4 cellular contexts compared by ENCODE assay signal in the genomic region with DNA sequence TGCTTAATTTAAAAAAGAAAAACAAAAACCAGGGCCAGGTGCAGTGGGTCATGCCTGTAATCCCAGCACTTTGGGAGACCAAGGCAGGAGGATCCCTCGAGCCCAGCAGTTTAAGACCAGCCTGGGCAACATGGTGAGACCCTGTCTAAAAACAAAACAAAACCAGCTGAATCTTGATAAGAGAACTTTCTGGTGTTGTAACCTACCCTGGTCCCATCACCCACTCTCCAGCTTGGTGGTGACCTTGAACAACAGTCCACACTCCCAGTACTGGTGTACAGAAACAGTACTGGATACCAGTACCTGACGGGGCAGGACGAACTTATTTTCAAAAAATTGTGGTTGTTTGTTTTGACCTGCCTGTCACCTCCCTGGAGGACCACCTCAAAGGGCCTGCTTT. TPM values are rescaled to one million over a fixed set of nuclear protein-coding genes. Genes with fewer than 3 reads are reported as not detected.
"Had no signal": no experiment of that assay in that cellular context is flagged by ENCODE, and none has a peak within 500 bp of the region (broad histone marks: within the 10 kb centered on the region; RNA-seq: fewer than 3 reads in every experiment).

No MANE protein-coding gene starts in this region.

- H3K4me3 ChIP-seq: GM23338 had no signal

- ATAC-seq: GM23338 had no signal

- DNase-seq: H9, KBM-7 had no signal

RNA-seq across cellular contexts. Expression of gene CCIN, which starts 52.5 kb away (rescaled TPM):
- total RNA-seq: H9, HT-29 had no signal
- polyA plus RNA-seq: GM23338 had no signal
